ENCODE assay signal across 6 cellular contexts in the genomic region with DNA sequence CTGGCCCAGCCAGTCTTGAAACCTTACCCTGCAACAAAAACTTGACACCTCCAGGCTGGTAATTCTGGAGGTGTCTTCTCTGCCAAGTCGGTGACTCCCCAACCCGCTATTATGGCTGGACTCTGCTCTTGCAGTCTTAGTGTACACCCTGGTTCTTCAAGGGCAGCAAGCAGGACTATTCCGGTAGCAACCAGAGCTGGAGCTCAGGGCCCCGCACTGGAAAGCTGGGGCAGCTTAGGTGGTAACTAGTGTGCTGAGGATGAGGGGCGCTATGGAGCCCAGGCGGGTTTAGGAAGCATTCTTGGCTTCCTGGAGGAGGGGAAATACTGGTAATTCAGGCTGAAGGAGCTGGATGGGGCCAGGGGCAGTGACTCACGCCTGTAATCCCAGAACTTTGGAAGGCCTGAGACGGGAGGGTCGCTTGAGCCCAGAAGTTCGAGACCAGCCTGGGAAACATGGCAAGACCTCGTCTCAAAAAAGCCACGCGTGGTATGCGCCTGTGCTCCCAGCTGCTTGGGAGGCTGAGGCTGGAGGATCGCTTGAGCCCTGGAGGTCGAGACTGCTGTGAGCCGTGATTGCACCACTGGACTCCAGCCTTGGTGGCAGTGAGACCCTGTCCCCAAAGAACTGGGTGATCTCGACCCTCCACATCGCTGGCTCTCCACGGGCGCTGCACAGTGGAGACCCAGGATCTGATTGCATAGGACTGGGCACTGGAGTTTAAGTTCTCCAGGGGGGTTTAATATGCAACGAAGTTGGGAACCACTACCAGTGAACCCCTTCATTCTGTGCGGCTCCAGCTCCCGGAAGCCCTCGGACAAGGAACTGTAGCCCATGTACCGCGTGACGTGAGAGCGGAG. TPM values are rescaled to one million over a fixed set of nuclear protein-coding genes. Genes with fewer than 3 reads are reported as not detected.
DNase-seq lines count a peak whose midpoint lies in the region; ATAC-seq and TF ChIP-seq lines count a peak whose summit lies in the region.

No MANE protein-coding gene starts in this region.

- H3K27me3 ChIP-seq in CD4-positive, CD25-positive, alpha-beta regulatory T cell (ENCODE audit: control insufficient read depth, insufficient read depth, low read length): no peaks in the 10 kb centered on the region
- H3K27me3 ChIP-seq in RWPE2 (ENCODE audit: insufficient read depth, poor library complexity, severe bottlenecking) (no peaks in the 10 kb centered on the region), kidney epithelial cell (ENCODE audit: control insufficient read depth, insufficient read depth, low read length) (no peaks in the 10 kb centered on the region)

- peaks cover 6% of the 10 kb centered on the region for H3K36me3 Mint-ChIP-seq in CD4-positive, CD25-positive, alpha-beta regulatory T cell

- H3K27ac Mint-ChIP-seq in CD4-positive, CD25-positive, alpha-beta regulatory T cell: no peak overlapping the region

- no peak for DNase-seq in CD4-positive, CD25-positive, alpha-beta regulatory T cell
- no peak for DNase-seq in RWPE2 (ENCODE audit: low spot score)
- DNase-seq in kidney epithelial cell (ENCODE audit: low read depth): no peak
- no peak for DNase-seq in G401 (ENCODE audit: low spot score)

- peaks cover 29% of the 10 kb centered on the region for H3K27me3 Mint-ChIP-seq in CD4-positive, CD25-positive, alpha-beta regulatory T cell

- H3K4me1 ChIP-seq in CD4-positive, CD25-positive, alpha-beta regulatory T cell (ENCODE audit: control insufficient read depth, insufficient read depth, low read length, poor library complexity, severe bottlenecking): peaks cover 17% of the 10 kb centered on the region
- peaks cover 32% of the 10 kb centered on the region for H3K4me1 ChIP-seq in RWPE2 (ENCODE audit: insufficient read depth, poor library complexity, severe bottlenecking)

- in situ Hi-C loops in G401 (cut with HindIII; ENCODE audit: low sequenced_read_pairs): no loop called here

- peak overlapping the region in 3 of 4 donors; percentile 30 to 52 (median 39) for H3K4me3 Mint-ChIP-seq in CD4-positive, CD25-positive, alpha-beta regulatory T cell

- peaks cover 0 to 9% (median under 1%) of the 10 kb centered on the region in 4 donors for H3K4me1 Mint-ChIP-seq in CD4-positive, CD25-positive, alpha-beta regulatory T cell

- no peak overlapping the region for H3K27ac ChIP-seq in CD4-positive, CD25-positive, alpha-beta regulatory T cell (ENCODE audit: insufficient read depth, low read length, poor library complexity, severe bottlenecking)
- peak overlapping the region; percentile 58 for H3K27ac ChIP-seq in RWPE2 (ENCODE audit: poor library complexity, severe bottlenecking)

- H3K4me3 ChIP-seq in CD4-positive, CD25-positive, alpha-beta regulatory T cell (ENCODE audit: low read depth, low read length): no peak overlapping the region
- H3K4me3 ChIP-seq in RWPE2 (ENCODE audit: severe bottlenecking) (peak overlapping the region; percentile 76), kidney epithelial cell (ENCODE audit: low read depth, low read length) (peak overlapping the region; percentile 63)

- H3K9me3 Mint-ChIP-seq in CD4-positive, CD25-positive, alpha-beta regulatory T cell: peaks cover 0 to 1% (median 0%) of the 10 kb centered on the region in 7 donors

- TF ChIP-seq CTCF in RWPE2 (IDR thresholded peaks at IDR 0.05; ENCODE audit: poor library complexity, severe bottlenecking) (peak; percentile 45), kidney epithelial cell (IDR thresholded peaks at IDR 0.05; ENCODE audit: insufficient read depth, low read length, poor library complexity, severe bottlenecking) (no peak)

- no peaks in the 10 kb centered on the region for H3K9me3 ChIP-seq in CD4-positive, CD25-positive, alpha-beta regulatory T cell (ENCODE audit: control insufficient read depth in 2 of 2, low read length in 2 of 2)
- peaks cover 1% of the 10 kb centered on the region for H3K9me3 ChIP-seq in RWPE2 (ENCODE audit: severe bottlenecking)

- ATAC-seq in CD4-positive, CD25-positive, alpha-beta regulatory T cell (ENCODE audit: low read depth in 2 of 2): no peak
- ATAC-seq in RWPE2 (ENCODE audit: low read depth) (peak; percentile 42), HG03521 (IDR thresholded peaks at IDR 0.05; ENCODE audit: unreplicated experiment) (no peak), GM18858 (IDR thresholded peaks at IDR 0.05; ENCODE audit: unreplicated experiment) (no peak)

- peaks cover 26% of the 10 kb centered on the region for H3K36me3 ChIP-seq in CD4-positive, CD25-positive, alpha-beta regulatory T cell (ENCODE audit: control insufficient read depth, insufficient read depth, low read length)
- H3K36me3 ChIP-seq in RWPE2 (ENCODE audit: low read depth): peaks cover 32% of the 10 kb centered on the region
- no peaks in the 10 kb centered on the region for H3K36me3 ChIP-seq in kidney epithelial cell (ENCODE audit: control insufficient read depth, insufficient read depth, low read length)

RNA-seq across cellular contexts. Expression of a gene that starts 10.6 kb away (rescaled TPM):
- total RNA-seq in CD4-positive, CD25-positive, alpha-beta regulatory T cell: 0.49 TPM
- not detected for polyA plus RNA-seq in CD4-positive, CD25-positive, alpha-beta regulatory T cell
- 0.75 and 1.5 TPM in 2 replicates for total RNA-seq in kidney epithelial cell
- 130 and 138 TPM in 2 replicates for total RNA-seq in G401 (2014; rRNA removed; shearing (Covaris generic))

RNA-seq across cellular contexts. Expression of a gene that starts 25.6 kb away (rescaled TPM):
- total RNA-seq in CD4-positive, CD25-positive, alpha-beta regulatory T cell: 69.4 TPM
- 10 to 100 TPM in 3 of 4 donors, 1 to 10 TPM in 1; 9.6 to 12.1 (median 11.7) TPM for polyA plus RNA-seq in CD4-positive, CD25-positive, alpha-beta regulatory T cell
- total RNA-seq in kidney epithelial cell: 39.3 and 45.2 TPM in 2 replicates
- total RNA-seq in G401 (2014; rRNA removed; shearing (Covaris generic)): 41.5 and 67.0 TPM in 2 replicates

RNA-seq across cellular contexts. Expression of a gene that starts 39.3 kb away (rescaled TPM):
- 49.5 TPM for total RNA-seq in CD4-positive, CD25-positive, alpha-beta regulatory T cell
- polyA plus RNA-seq in CD4-positive, CD25-positive, alpha-beta regulatory T cell: 10 to 100 TPM; 41.7 to 61.4 (median 57.0) TPM
- total RNA-seq in kidney epithelial cell: 47.7 and 51.1 TPM in 2 replicates
- 30.7 and 33.9 TPM in 2 replicates for total RNA-seq in G401 (2014; rRNA removed; shearing (Covaris generic))

RNA-seq across cellular contexts. Expression of a gene that starts 45.4 kb away (rescaled TPM):
- total RNA-seq in CD4-positive, CD25-positive, alpha-beta regulatory T cell: 41.7 TPM
- polyA plus RNA-seq in CD4-positive, CD25-positive, alpha-beta regulatory T cell: 10 to 100 TPM; 38.5 to 58.0 (median 47.4) TPM
- total RNA-seq in kidney epithelial cell: 29.7 and 37.9 TPM in 2 replicates
- total RNA-seq in G401 (2014; rRNA removed; shearing (Covaris generic)): 70.5 and 73.5 TPM in 2 replicates

RNA-seq across cellular contexts. Expression of a gene that starts 58.5 kb away (rescaled TPM):
- total RNA-seq in CD4-positive, CD25-positive, alpha-beta regulatory T cell: 0.59 TPM
- polyA plus RNA-seq in CD4-positive, CD25-positive, alpha-beta regulatory T cell: under 1 TPM in 1 of 4 donors, not detected in 3; 0.10 TPM
- total RNA-seq in kidney epithelial cell: 0.27 TPM in 1 of 2 replicates, not detected in the other
- total RNA-seq in G401 (2014; rRNA removed; shearing (Covaris generic)): 0.98 and 1.1 TPM in 2 replicates

Comparison
In these comparisons a context has a peak if more than half of its experiments do, and no peak if none do; other contexts are left out.
1. RNA of a gene that starts 10.6 kb away (total RNA-seq): 130 to 138 TPM in G401; 0.75 to 1.5 TPM in kidney epithelial cell and 0.49 TPM in CD4-positive, CD25-positive, alpha-beta regulatory T cell (single experiment); every median in the first group is over 10 times any median in the second.